Comparison of ENCODE assay signal across 26 cellular contexts in genomic region chr6:102488729-102489128, GRCh38.
DNase-seq lines count a peak whose midpoint lies in the region; FAIRE-seq and TF ChIP-seq lines count a peak whose summit lies in the region.
"Had no signal": no experiment of that assay in that cellular context is flagged by ENCODE, and none has a peak within 500 bp of the region (broad histone marks: within the 10 kb centered on the region; RNA-seq: fewer than 3 reads in every experiment).

No MANE protein-coding gene starts in this region.

- H3K4me3 Mint-ChIP-seq in MCF 10A (ENCODE audit: unreplicated experiment), result no peak overlapping the region
- no peak overlapping the region for H3K4me3 Mint-ChIP-seq in activated T-cell treated with anti-CD3 and anti-CD28 coated beads, Interleukin-2, amount 50 U/mL, for 24 hours
- H3K4me3 Mint-ChIP-seq: activated CD8-positive, alpha-beta T cell treated with anti-CD3 and anti-CD28 coated beads for 36 hours; activated naive CD4-positive, alpha-beta T cell treated with anti-CD3 and anti-CD28 coated beads, Interleukin-2, amount 10 ng/mL, durations not matched to agents 7 days and 5 days; activated T-cell treated with anti-CD3 and anti-CD28 coated beads, Interleukin-2, amount 50 U/mL, for 72 hours; CD8-positive, alpha-beta memory T cell; nephron progenitor cell; type B pancreatic cell had no signal

- no peak for FAIRE-seq in urothelium cell line (lab: Jason Lieb, UNC)
- FAIRE-seq: colon, GM12878 had no signal

- no peaks in the 10 kb centered on the region for H3K36me3 Mint-ChIP-seq in MCF 10A (ENCODE audit: insufficient read depth, unreplicated experiment)
- H3K36me3 Mint-ChIP-seq in activated T-cell treated with anti-CD3 and anti-CD28 coated beads, Interleukin-2, amount 50 U/mL, for 24 hours (ENCODE audit: low read depth), result no peaks in the 10 kb centered on the region
- H3K36me3 Mint-ChIP-seq: activated naive CD4-positive, alpha-beta T cell treated with anti-CD3 and anti-CD28 coated beads, Interleukin-2, amount 10 ng/mL, durations not matched to agents 7 days and 5 days; CD8-positive, alpha-beta memory T cell; type B pancreatic cell had no signal

- H3K9me3 Mint-ChIP-seq in MCF 10A (ENCODE audit: unreplicated experiment), result no peaks in the 10 kb centered on the region
- H3K9me3 Mint-ChIP-seq in activated T-cell treated with anti-CD3 and anti-CD28 coated beads, Interleukin-2, amount 50 U/mL, for 24 hours, result peaks cover 9% of the 10 kb centered on the region
- H3K9me3 Mint-ChIP-seq: activated CD8-positive, alpha-beta T cell treated with anti-CD3 and anti-CD28 coated beads for 36 hours; nephron progenitor cell; type B pancreatic cell had no signal

- H3K36me3 ChIP-seq in breast epithelium, result no peaks in the 10 kb centered on the region
- H3K36me3 ChIP-seq in spleen, result no peaks in the 10 kb centered on the region
- H3K36me3 ChIP-seq: right lobe of liver had no signal

- CTCF ChIA-PET in MCF 10A (lab: Yijun Ruan, JAX), result no interaction called here

- H3K27me3 ChIP-seq in breast epithelium (no peaks in the 10 kb centered on the region), spleen (replicated peaks in 1 of 7) (no peaks in the 10 kb centered on the region)
- H3K27me3 ChIP-seq: body of pancreas, right lobe of liver had no signal

- H3K9me3 ChIP-seq in breast epithelium (no peaks in the 10 kb centered on the region), spleen (no peaks in the 10 kb centered on the region)
- H3K9me3 ChIP-seq: body of pancreas, right lobe of liver had no signal

- BruUV-seq in MCF 10A (replicated peaks; lab: Mats Ljungman, UMichigan), result no TSS peak

- TF ChIP-seq CTCF in MCF 10A (IDR thresholded peaks at IDR 0.05; ENCODE audit: unreplicated experiment) (no peak), breast epithelium (IDR thresholded peaks at IDR 0.05) (no peak), epithelial cell of esophagus (IDR thresholded peaks at IDR 0.05; ENCODE audit: insufficient read depth, low read depth, low read length, missing control alignments) (no peak), spleen (IDR thresholded peaks at IDR 0.05 in 8 of 11, conservative IDR thresholded peaks at IDR 0.05 in 3 of 11) (no peak)

- H3K4me3 ChIP-seq in breast epithelium (no peak overlapping the region), epithelial cell of esophagus (ENCODE audit: low read length) (no peak overlapping the region), spleen (no peak overlapping the region)
- H3K4me3 ChIP-seq: body of pancreas, GM12878, right lobe of liver, SK-N-MC had no signal

- no peaks in the 10 kb centered on the region for H3K4me1 ChIP-seq in breast epithelium
- no peaks in the 10 kb centered on the region for H3K4me1 ChIP-seq in spleen
- H3K4me1 ChIP-seq: body of pancreas, right lobe of liver had no signal

- no peaks in the 10 kb centered on the region for H3K27me3 Mint-ChIP-seq in MCF 10A (ENCODE audit: insufficient read depth, unreplicated experiment)
- H3K27me3 Mint-ChIP-seq in activated T-cell treated with anti-CD3 and anti-CD28 coated beads, Interleukin-2, amount 50 U/mL, for 24 hours, result no peaks in the 10 kb centered on the region
- H3K27me3 Mint-ChIP-seq: activated CD8-positive, alpha-beta T cell treated with anti-CD3 and anti-CD28 coated beads for 36 hours; activated naive CD4-positive, alpha-beta T cell treated with anti-CD3 and anti-CD28 coated beads, Interleukin-2, amount 10 ng/mL, durations not matched to agents 7 days and 5 days; CD8-positive, alpha-beta memory T cell; type B pancreatic cell had no signal

- peak; percentile 88 for DNase-seq in MCF 10A (ENCODE audit: unreplicated experiment)
- no peak for DNase-seq in breast epithelium (ENCODE audit: low spot score in 2 of 2)
- peak; percentile 19 for DNase-seq in T1000 (lab: John Stamatoyannopoulos, UW)
- DNase-seq in epithelial cell of esophagus (ENCODE audit: low read depth), result peak; percentile 64
- peak; percentile 12 for DNase-seq in urothelium cell line (ENCODE audit: low spot score)
- no peak for DNase-seq in activated T-cell treated with anti-CD3 and anti-CD28 coated beads, Interleukin-2, amount 50 U/mL, for 24 hours
- no peak for DNase-seq in spleen
- no peak for DNase-seq in hypothalamus (lab: John Stamatoyannopoulos, UW)
- DNase-seq: 8988T; activated CD8-positive, alpha-beta T cell treated with anti-CD3 and anti-CD28 coated beads for 36 hours; activated naive CD4-positive, alpha-beta T cell treated with anti-CD3 and anti-CD28 coated beads, Interleukin-2, amount 10 ng/mL, durations not matched to agents 7 days and 5 days; activated T-cell treated with anti-CD3 and anti-CD28 coated beads, Interleukin-2, amount 50 U/mL, for 72 hours; body of pancreas; CD8-positive, alpha-beta memory T cell; left ventricle myocardium superior; NCI-H1105 treated with DMSO at 0.1 percent for 48 hours; NCI-H2081 treated with DMSO at 0.1 percent for 48 hours; NCI-H510A; nephron progenitor cell; NK-92 treated with Interleukin-12 subunit alpha and Interleukin-12 subunit beta, amount 100 ng/mL, for 24 hours; right lobe of liver; T-helper 9 cell had no signal

- intact Hi-C loops in MCF 10A (cut with micrococcal nuclease) (no loop called here), breast epithelium (cut with DNase I; ENCODE audit: low total_unique reads) (no loop called here), spleen (cut with DNase I; ENCODE audit: low total_unique reads) (no loop called here)

- WGBS in spleen, 5 donors, result 61 to 86% (median 71%) methylated on average over 2 of the region's 2 CpGs

- H3K4me1 Mint-ChIP-seq in MCF 10A (ENCODE audit: insufficient read depth, unreplicated experiment), result peaks cover 21% of the 10 kb centered on the region
- H3K4me1 Mint-ChIP-seq in activated T-cell treated with anti-CD3 and anti-CD28 coated beads, Interleukin-2, amount 50 U/mL, for 24 hours (ENCODE audit: low read depth), result no peaks in the 10 kb centered on the region
- H3K4me1 Mint-ChIP-seq: activated naive CD4-positive, alpha-beta T cell treated with anti-CD3 and anti-CD28 coated beads, Interleukin-2, amount 10 ng/mL, durations not matched to agents 7 days and 5 days; CD8-positive, alpha-beta memory T cell; nephron progenitor cell had no signal

- peak overlapping the region; percentile 17 for H3K27ac Mint-ChIP-seq in MCF 10A (ENCODE audit: low read depth, unreplicated experiment)
- no peak overlapping the region for H3K27ac Mint-ChIP-seq in activated T-cell treated with anti-CD3 and anti-CD28 coated beads, Interleukin-2, amount 50 U/mL, for 24 hours
- H3K27ac Mint-ChIP-seq: activated CD8-positive, alpha-beta T cell treated with anti-CD3 and anti-CD28 coated beads for 36 hours; activated naive CD4-positive, alpha-beta T cell treated with anti-CD3 and anti-CD28 coated beads, Interleukin-2, amount 10 ng/mL, durations not matched to agents 7 days and 5 days; activated T-cell treated with anti-CD3 and anti-CD28 coated beads, Interleukin-2, amount 50 U/mL, for 72 hours; CD8-positive, alpha-beta memory T cell; nephron progenitor cell; type B pancreatic cell had no signal

- POLR2A ChIA-PET in MCF 10A (lab: Yijun Ruan, JAX), result no interaction called here

- H3K27ac ChIP-seq in breast epithelium, result no peak overlapping the region
- H3K27ac ChIP-seq in spleen, result no peak overlapping the region
- H3K27ac ChIP-seq: body of pancreas, right lobe of liver, SK-N-MC had no signal

- TF ChIP-seq POLR2A in breast epithelium (IDR thresholded peaks at IDR 0.05) (no peak), spleen (IDR thresholded peaks at IDR 0.05) (no peak)

Comparison
In these comparisons a context has a peak if more than half of its experiments do, and no peak if none do; other contexts are left out.
1. DNase-seq: peak in MCF 10A (single experiment), T1000 (single experiment), epithelial cell of esophagus (single experiment) and urothelium cell line (single experiment); none in breast epithelium (0 of 2), activated T-cell treated with anti-CD3 and anti-CD28 coated beads, Interleukin-2, amount 50 U/mL, for 24 hours (single experiment), spleen (single experiment) and hypothalamus (0 of 51).